ENCODE assay signal across 1 cellular context in genomic region chr2:239929504-239929903, GRCh38.
TF ChIP-seq lines count a peak whose summit lies in the region.

No MANE protein-coding gene starts in this region.

TF ChIP-seq in GM23338, 12 proteins besides CTCF, POLR2A, EP300 and RAD21 (continued from another document):
- TF ChIP-seq, protein P1, sequence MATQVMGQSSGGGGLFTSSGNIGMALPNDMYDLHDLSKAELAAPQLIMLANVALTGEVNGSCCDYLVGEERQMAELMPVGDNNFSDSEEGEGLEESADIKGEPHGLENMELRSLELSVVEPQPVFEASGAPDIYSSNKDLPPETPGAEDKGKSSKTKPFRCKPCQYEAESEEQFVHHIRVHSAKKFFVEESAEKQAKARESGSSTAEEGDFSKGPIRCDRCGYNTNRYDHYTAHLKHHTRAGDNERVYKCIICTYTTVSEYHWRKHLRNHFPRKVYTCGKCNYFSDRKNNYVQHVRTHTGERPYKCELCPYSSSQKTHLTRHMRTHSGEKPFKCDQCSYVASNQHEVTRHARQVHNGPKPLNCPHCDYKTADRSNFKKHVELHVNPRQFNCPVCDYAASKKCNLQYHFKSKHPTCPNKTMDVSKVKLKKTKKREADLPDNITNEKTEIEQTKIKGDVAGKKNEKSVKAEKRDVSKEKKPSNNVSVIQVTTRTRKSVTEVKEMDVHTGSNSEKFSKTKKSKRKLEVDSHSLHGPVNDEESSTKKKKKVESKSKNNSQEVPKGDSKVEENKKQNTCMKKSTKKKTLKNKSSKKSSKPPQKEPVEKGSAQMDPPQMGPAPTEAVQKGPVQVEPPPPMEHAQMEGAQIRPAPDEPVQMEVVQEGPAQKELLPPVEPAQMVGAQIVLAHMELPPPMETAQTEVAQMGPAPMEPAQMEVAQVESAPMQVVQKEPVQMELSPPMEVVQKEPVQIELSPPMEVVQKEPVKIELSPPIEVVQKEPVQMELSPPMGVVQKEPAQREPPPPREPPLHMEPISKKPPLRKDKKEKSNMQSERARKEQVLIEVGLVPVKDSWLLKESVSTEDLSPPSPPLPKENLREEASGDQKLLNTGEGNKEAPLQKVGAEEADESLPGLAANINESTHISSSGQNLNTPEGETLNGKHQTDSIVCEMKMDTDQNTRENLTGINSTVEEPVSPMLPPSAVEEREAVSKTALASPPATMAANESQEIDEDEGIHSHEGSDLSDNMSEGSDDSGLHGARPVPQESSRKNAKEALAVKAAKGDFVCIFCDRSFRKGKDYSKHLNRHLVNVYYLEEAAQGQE (IDR thresholded peaks at IDR 0.05; ENCODE audit: unreplicated experiment): no peak
- TF ChIP-seq EZH2phosphoT487 (IDR thresholded peaks at IDR 0.05; ENCODE audit: unreplicated experiment): no peak
